Comparison of ENCODE assay signal across 22 cellular contexts in genomic region chrX:137342969-137343368, GRCh38.
"Had no signal": no experiment of that assay in that cellular context is flagged by ENCODE, and none has a peak within 500 bp of the region (broad histone marks: within the 10 kb centered on the region; RNA-seq: fewer than 3 reads in every experiment).

No MANE protein-coding gene starts in this region.

- H3K27me3 ChIP-seq: neutrophil, right lobe of liver, tibial artery, upper lobe of left lung, vagina had no signal

- H3K27ac ChIP-seq: heart left ventricle, neutrophil, psoas muscle, right lobe of liver, spleen, tibial artery, upper lobe of left lung, vagina had no signal

- FAIRE-seq: endometrium, frontal cortex had no signal

- H3K36me3 Mint-ChIP-seq: naive thymus-derived CD4-positive, alpha-beta T cell; stimulated activated memory B cell treated with anti-CD40 and anti-IgM and Interleukin-4, amounts not matched to agents 10 μg/mL and 1 μg/mL and 100 μg/mL, for 72 hours had no signal

- H3K27ac Mint-ChIP-seq: naive thymus-derived CD4-positive, alpha-beta T cell; nephron progenitor cell; stimulated activated memory B cell treated with anti-CD40 and anti-IgM and Interleukin-4, amounts not matched to agents 10 μg/mL and 1 μg/mL and 100 μg/mL, for 72 hours; stimulated activated naive CD8-positive, alpha-beta T cell treated with anti-CD3 and anti-CD28 coated beads, Interleukin-15, Interleukin-2, amounts not matched to agents 100 ng/mL and 50 ng/mL, for 24 hours had no signal

- DNase-seq: effector memory CD4-positive, alpha-beta T cell; heart left ventricle; hippocampal formation; kidney glomerular epithelial cell; nephron progenitor cell; psoas muscle; retina; right lobe of liver; spleen; stimulated activated CD4-positive, alpha-beta T cell treated with anti-CD3 and anti-CD28 coated beads, Interleukin-15, amount 100 ng/mL, for 24 hours; stimulated activated CD4-positive, alpha-beta T cell treated with anti-CD3 and anti-CD28 coated beads, Interleukin-1b, Interleukin-23, amount 100 ng/mL, for 48 hours; stimulated activated CD4-positive, alpha-beta T cell treated with anti-CD3 and anti-CD28 coated beads, Interleukin-4, amount 100 ng/mL, for 24 hours; tibial artery; upper lobe of left lung had no signal

- H3K27me3 Mint-ChIP-seq: naive thymus-derived CD4-positive, alpha-beta T cell; stimulated activated memory B cell treated with anti-CD40 and anti-IgM and Interleukin-4, amounts not matched to agents 10 μg/mL and 1 μg/mL and 100 μg/mL, for 72 hours; stimulated activated naive CD8-positive, alpha-beta T cell treated with anti-CD3 and anti-CD28 coated beads, Interleukin-15, Interleukin-2, amounts not matched to agents 100 ng/mL and 50 ng/mL, for 24 hours had no signal

- H3K4me3 ChIP-seq: heart left ventricle, psoas muscle, right lobe of liver, spleen, tibial artery, upper lobe of left lung, vagina had no signal

- H3K36me3 ChIP-seq: heart left ventricle, neutrophil, right lobe of liver, spleen, tibial artery, upper lobe of left lung, vagina had no signal

- H3K9me3 Mint-ChIP-seq: stimulated activated naive CD8-positive, alpha-beta T cell treated with anti-CD3 and anti-CD28 coated beads, Interleukin-15, Interleukin-2, amounts not matched to agents 100 ng/mL and 50 ng/mL, for 24 hours had no signal

- ATAC-seq: esophagus mucosa; heart left ventricle; naive thymus-derived CD4-positive, alpha-beta T cell; psoas muscle; right lobe of liver; stimulated activated memory B cell treated with anti-CD40 and anti-IgM and Interleukin-4, amounts not matched to agents 10 μg/mL and 1 μg/mL and 100 μg/mL, for 72 hours had no signal

- H3K4me3 Mint-ChIP-seq: naive thymus-derived CD4-positive, alpha-beta T cell; nephron progenitor cell; stimulated activated memory B cell treated with anti-CD40 and anti-IgM and Interleukin-4, amounts not matched to agents 10 μg/mL and 1 μg/mL and 100 μg/mL, for 72 hours; stimulated activated naive CD8-positive, alpha-beta T cell treated with anti-CD3 and anti-CD28 coated beads, Interleukin-15, Interleukin-2, amounts not matched to agents 100 ng/mL and 50 ng/mL, for 24 hours had no signal

- H3K9me3 ChIP-seq: heart left ventricle, neutrophil, psoas muscle, right lobe of liver, spleen, tibial artery, upper lobe of left lung, vagina had no signal

- H3K4me1 ChIP-seq: heart left ventricle, psoas muscle, right lobe of liver, spleen, tibial artery, upper lobe of left lung, vagina had no signal

- H3K4me1 Mint-ChIP-seq: naive thymus-derived CD4-positive, alpha-beta T cell; nephron progenitor cell; stimulated activated memory B cell treated with anti-CD40 and anti-IgM and Interleukin-4, amounts not matched to agents 10 μg/mL and 1 μg/mL and 100 μg/mL, for 72 hours had no signal
